ENCODE assay signal across 8 cellular contexts in genomic region chr6:40299666-40300065, GRCh38.
"Had no signal": no experiment of that assay in that cellular context is flagged by ENCODE, and none has a peak within 500 bp of the region (broad histone marks: within the 10 kb centered on the region; RNA-seq: fewer than 3 reads in every experiment).

No MANE protein-coding gene starts in this region.

- DNase-seq: activated B cell treated with CpG ODN at 0.5 μM for 24 hours; activated CD4-positive, alpha-beta T cell treated with anti-CD3 and anti-CD28 coated beads, Interleukin-2, amount 10 ng/mL, durations not matched to agents 24 days and 14 days; activated naive CD4-positive, alpha-beta T cell; dermis blood vessel endothelial cell; left lung; mesendoderm; right cardiac atrium; T-helper 17 cell had no signal
